In the genomic region with DNA sequence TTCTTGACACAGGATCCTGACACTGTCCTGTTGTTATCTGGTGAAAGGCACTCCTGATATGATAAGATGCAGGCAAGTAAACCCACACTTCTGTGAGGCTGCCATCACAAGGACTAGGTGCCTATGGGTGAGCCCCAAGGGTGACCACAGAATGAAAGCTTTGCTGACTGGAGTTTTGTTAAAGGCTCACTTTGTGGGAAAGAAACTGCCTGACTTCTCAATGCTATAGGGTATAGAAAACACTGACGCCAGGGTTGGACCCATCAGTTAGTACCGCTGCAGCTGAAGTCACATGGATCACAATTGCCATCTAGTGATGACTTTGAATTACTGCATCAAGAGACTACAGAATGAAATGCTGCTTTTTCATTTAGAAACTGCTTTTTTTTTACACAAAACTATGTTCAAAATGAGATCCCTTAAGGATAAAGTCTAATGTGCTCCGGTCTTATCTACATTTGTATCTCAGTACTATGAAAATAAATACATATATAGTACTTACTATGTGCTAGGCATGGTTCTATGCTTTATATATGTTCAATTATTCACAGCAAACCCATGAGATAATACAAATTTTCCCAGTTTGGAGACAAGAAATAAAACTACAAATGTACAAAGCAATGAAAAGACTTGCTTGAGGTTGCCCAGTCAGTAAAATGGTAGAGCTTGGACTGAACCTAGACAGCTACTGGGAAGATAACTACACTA, we compare ENCODE assay signal across 8 cellular contexts.
DNase-seq lines count a peak whose midpoint lies in the region; ATAC-seq, FAIRE-seq and TF ChIP-seq lines count a peak whose summit lies in the region.

No MANE protein-coding gene starts in this region.

- intact Hi-C loops in endothelial cell of umbilical vein (cut with micrococcal nuclease) = loop anchor here (1.0 to 5.0 kb wide), 7 partner anchors 51 to 936 kb away; no protein-coding TSS in a partner anchor
- intact Hi-C loops in mucosa of descending colon (cut with DNase I, micrococcal nuclease) = loop anchor here in 1 of 2 donors (5.0 to 10.0 kb wide), 2 partner anchors 249 to 731 kb away; no protein-coding TSS in a partner anchor

- no TSS peak for BruUV-seq in endothelial cell of umbilical vein (replicated peaks; lab: Mats Ljungman, UMichigan)

- H3K27ac ChIP-seq in HEK293 (ENCODE audit: extremely low read depth, low read depth, low read length) (no peak overlapping the region), endothelial cell of umbilical vein (ENCODE audit: insufficient read depth, low read depth, low read length) (peak overlapping the region; percentile 21)

- H2AFZ ChIP-seq in endothelial cell of umbilical vein (ENCODE audit: low read depth, low read length) = no peak overlapping the region

- H3K9me1 ChIP-seq in endothelial cell of umbilical vein (replicated peaks; ENCODE audit: control insufficient read depth, extremely low read depth, insufficient read depth, low read length) = no peaks in the 10 kb centered on the region

- no peaks in the 10 kb centered on the region for H4K20me1 ChIP-seq in endothelial cell of umbilical vein (replicated peaks; ENCODE audit: control insufficient read depth, extremely low read depth, insufficient read depth, low read length)

- dilution Hi-C loops in endothelial cell of umbilical vein (cut with MboI; ENCODE audit: extremely low pct_ligation_motif_present, low sequenced_read_pairs) = loop anchor here (25.0 kb wide), 1 partner anchor 741 kb away; no protein-coding TSS in a partner anchor

- CTCF ChIA-PET in HEK293 (lab: Yijun Ruan, JAX) (interaction anchor here (0.5 to 4.3 kb wide), 27 partner anchors 8 to 1435 kb away, joined by 3 to 16 read pairs (median 3); no protein-coding TSS in a partner anchor), endothelial cell of umbilical vein (lab: Charles Lee) (interaction anchor here (0.6 to 4.7 kb wide), 22 partner anchors 8 to 938 kb away, joined by 3 to 61 read pairs (median 4); partner anchors contain the start of gene COL8A1)

- H3K4me3 ChIP-seq in GM06990 (replicated peaks; ENCODE audit: low read depth, low read length) (no peak overlapping the region), HEK293 (ENCODE audit: low read depth, low read length) (no peak overlapping the region), MG63 (no peak overlapping the region), endothelial cell of umbilical vein (replicated peaks in 1 of 3; ENCODE audit: insufficient read depth in 1 of 3, low read depth in 1 of 3, low read length in 3 of 3) (no peak overlapping the region), mucosa of descending colon (no peak overlapping the region)

- TF ChIP-seq CTCF in GM06990 (IDR thresholded peaks at IDR 0.05; ENCODE audit: insufficient read depth, low read length, poor library complexity, severe bottlenecking) (peak; percentile 67), HEK293 (tag by site-specific recombination; IDR thresholded peaks at IDR 0.05) (0 out of 2 replicates have a peak, but pooled peaks have one; percentile 37), endothelial cell of umbilical vein (IDR thresholded peaks at IDR 0.05; ENCODE audit: extremely low read depth in 1 of 2, insufficient read depth in 1 of 2, low read depth in 1 of 2, low read length in 2 of 2) (peak; percentile 56 to 58), mucosa of descending colon (IDR thresholded peaks at IDR 0.05) (no peak)

- POLR2A ChIA-PET in HEK293 (lab: Yijun Ruan, JAX) (no interaction called here), endothelial cell of umbilical vein (lab: Charles Lee) (no interaction called here)

- DNase-seq in AG08396 (ENCODE audit: low spot score) (peak; percentile 51), GM06990 (ENCODE audit: extremely low read depth, insufficient read length) (peak; percentile 13), MG63 (peak; percentile 39), SKM-1 treated with dmso at 0.1 percent for 144 hours (lab: John Stamatoyannopoulos, UW; ENCODE audit: unreplicated experiment) (peak; percentile 52), endothelial cell of umbilical vein (ENCODE audit: low read depth, low spot score) (peak; percentile 77), mucosa of descending colon (peak in 1 of 3 donors; percentile 23)

- no peaks in the 10 kb centered on the region; the same call in 1 of the 2 replicates for H3K4me1 ChIP-seq in HEK293 (ENCODE audit: control insufficient read depth, insufficient read depth, low read length)
- peaks cover 28% of the 10 kb centered on the region for H3K4me1 ChIP-seq in endothelial cell of umbilical vein (ENCODE audit: control insufficient read depth, extremely low read depth, insufficient read depth, low read length)
- no peaks in the 10 kb centered on the region for H3K4me1 ChIP-seq in mucosa of descending colon (ENCODE audit: low read depth)

- H3K4me2 ChIP-seq in endothelial cell of umbilical vein (ENCODE audit: insufficient read depth, low read length) = no peak overlapping the region

- ATAC-seq in mucosa of descending colon = peak; percentile 62
- ATAC-seq in GM21515 (IDR thresholded peaks at IDR 0.05; ENCODE audit: unreplicated experiment) = no peak

- H3K79me2 ChIP-seq in endothelial cell of umbilical vein (ENCODE audit: control insufficient read depth, insufficient read depth, low read length) = peaks cover 4% of the 10 kb centered on the region

- no peaks in the 10 kb centered on the region for H3K36me3 ChIP-seq in GM06990 (ENCODE audit: control insufficient read depth, insufficient read depth, low read length)
- H3K36me3 ChIP-seq in HEK293 (ENCODE audit: control insufficient read depth in 2 of 2, insufficient read depth in 1 of 2, low read length in 2 of 2) = no peaks in the 10 kb centered on the region
- H3K36me3 ChIP-seq in MG63 = no peaks in the 10 kb centered on the region; the same call in 1 of the 2 replicates
- H3K36me3 ChIP-seq in endothelial cell of umbilical vein (ENCODE audit: control insufficient read depth in 2 of 2, extremely low read depth in 1 of 2, insufficient read depth in 2 of 2, low read length in 2 of 2) = peaks cover 1 to 15% of the 10 kb centered on the region in 2 experiments
- H3K36me3 ChIP-seq in mucosa of descending colon (ENCODE audit: low read depth) = no peaks in the 10 kb centered on the region

- TF ChIP-seq POLR2A in endothelial cell of umbilical vein (IDR thresholded peaks at IDR 0.05; ENCODE audit: low read depth, low read length) = no peak

- H3K9me3 ChIP-seq in HEK293 (ENCODE audit: control insufficient read depth, insufficient read depth, low read depth, low read length) (no peaks in the 10 kb centered on the region), MG63 (no peaks in the 10 kb centered on the region), endothelial cell of umbilical vein (replicated peaks; ENCODE audit: control insufficient read depth, insufficient read depth, low read length) (no peaks in the 10 kb centered on the region), mucosa of descending colon (no peaks in the 10 kb centered on the region)

- peak overlapping the region; percentile 14 for H3K9ac ChIP-seq in endothelial cell of umbilical vein (replicated peaks; ENCODE audit: extremely low read depth, insufficient read depth, low read length)

- peak; percentile 59 for FAIRE-seq in endothelial cell of umbilical vein (lab: Jason Lieb, UNC)

- H3K27me3 ChIP-seq in GM06990 (replicated peaks; ENCODE audit: control insufficient read depth, insufficient read depth, low read length) (no peaks in the 10 kb centered on the region), MG63 (no peaks in the 10 kb centered on the region), endothelial cell of umbilical vein (ENCODE audit: control insufficient read depth in 2 of 2, insufficient read depth in 2 of 2, low read length in 2 of 2) (no peaks in the 10 kb centered on the region)

TF ChIP-seq in HEK293, 187 proteins besides CTCF, POLR2A, EP300 and RAD21 (continues in another document):
- TF ChIP-seq YY2 (tag by site-specific recombination; IDR thresholded peaks at IDR 0.05) (no peak), ZNF366 (tag by site-specific recombination; conservative IDR thresholded peaks at IDR 0.05) (no peak), ZNF660 (tag by site-specific recombination; IDR thresholded peaks at IDR 0.05) (0 out of 2 replicates have a peak, but pooled peaks have one; percentile 39), ZBTB8A (tag by site-specific recombination; IDR thresholded peaks at IDR 0.05) (no peak), ZNF26 (tag by site-specific recombination; IDR thresholded peaks at IDR 0.05) (no peak), ZBTB20 (tag by site-specific recombination; IDR thresholded peaks at IDR 0.05) (peak; percentile 77)

TF ChIP-seq in endothelial cell of umbilical vein, 7 proteins besides CTCF, POLR2A, EP300 and RAD21:
- no peak for TF ChIP-seq MYC (IDR thresholded peaks at IDR 0.05; ENCODE audit: low read depth, low read length)
